In the genomic region with DNA sequence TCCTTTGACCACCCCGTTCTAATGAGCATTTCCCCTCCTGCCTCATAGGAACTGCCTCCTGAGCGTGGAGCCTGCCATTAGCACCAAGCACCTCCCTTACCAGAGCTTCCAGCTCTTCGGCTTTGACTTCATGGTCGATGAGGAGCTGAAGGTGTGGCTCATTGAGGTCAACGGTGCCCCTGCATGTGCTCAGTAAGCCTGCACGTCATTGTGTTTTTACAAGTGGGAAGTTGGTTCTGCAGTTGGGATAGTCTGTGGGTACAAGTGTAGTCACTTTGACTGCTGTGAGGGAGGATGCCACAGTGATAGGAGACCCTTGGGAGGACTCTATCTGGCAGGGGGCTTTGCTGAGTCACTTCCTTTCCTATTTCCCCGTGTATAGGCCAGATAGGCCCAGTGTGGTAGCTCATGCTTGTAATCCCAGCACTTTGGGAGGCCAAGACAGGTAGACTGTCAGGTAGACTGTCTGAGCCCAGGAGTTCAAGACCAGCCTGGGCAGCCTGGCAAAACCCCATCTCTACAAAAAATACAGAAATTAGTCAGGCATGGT, we compare ENCODE assay signal across 1 cellular context.
TF ChIP-seq lines count a peak whose summit lies in the region.

No MANE protein-coding gene starts in this region.

TF ChIP-seq in K562, 482 proteins besides CTCF, POLR2A, EP300 and RAD21 (continued from another document):
- TF ChIP-seq, protein P1, sequence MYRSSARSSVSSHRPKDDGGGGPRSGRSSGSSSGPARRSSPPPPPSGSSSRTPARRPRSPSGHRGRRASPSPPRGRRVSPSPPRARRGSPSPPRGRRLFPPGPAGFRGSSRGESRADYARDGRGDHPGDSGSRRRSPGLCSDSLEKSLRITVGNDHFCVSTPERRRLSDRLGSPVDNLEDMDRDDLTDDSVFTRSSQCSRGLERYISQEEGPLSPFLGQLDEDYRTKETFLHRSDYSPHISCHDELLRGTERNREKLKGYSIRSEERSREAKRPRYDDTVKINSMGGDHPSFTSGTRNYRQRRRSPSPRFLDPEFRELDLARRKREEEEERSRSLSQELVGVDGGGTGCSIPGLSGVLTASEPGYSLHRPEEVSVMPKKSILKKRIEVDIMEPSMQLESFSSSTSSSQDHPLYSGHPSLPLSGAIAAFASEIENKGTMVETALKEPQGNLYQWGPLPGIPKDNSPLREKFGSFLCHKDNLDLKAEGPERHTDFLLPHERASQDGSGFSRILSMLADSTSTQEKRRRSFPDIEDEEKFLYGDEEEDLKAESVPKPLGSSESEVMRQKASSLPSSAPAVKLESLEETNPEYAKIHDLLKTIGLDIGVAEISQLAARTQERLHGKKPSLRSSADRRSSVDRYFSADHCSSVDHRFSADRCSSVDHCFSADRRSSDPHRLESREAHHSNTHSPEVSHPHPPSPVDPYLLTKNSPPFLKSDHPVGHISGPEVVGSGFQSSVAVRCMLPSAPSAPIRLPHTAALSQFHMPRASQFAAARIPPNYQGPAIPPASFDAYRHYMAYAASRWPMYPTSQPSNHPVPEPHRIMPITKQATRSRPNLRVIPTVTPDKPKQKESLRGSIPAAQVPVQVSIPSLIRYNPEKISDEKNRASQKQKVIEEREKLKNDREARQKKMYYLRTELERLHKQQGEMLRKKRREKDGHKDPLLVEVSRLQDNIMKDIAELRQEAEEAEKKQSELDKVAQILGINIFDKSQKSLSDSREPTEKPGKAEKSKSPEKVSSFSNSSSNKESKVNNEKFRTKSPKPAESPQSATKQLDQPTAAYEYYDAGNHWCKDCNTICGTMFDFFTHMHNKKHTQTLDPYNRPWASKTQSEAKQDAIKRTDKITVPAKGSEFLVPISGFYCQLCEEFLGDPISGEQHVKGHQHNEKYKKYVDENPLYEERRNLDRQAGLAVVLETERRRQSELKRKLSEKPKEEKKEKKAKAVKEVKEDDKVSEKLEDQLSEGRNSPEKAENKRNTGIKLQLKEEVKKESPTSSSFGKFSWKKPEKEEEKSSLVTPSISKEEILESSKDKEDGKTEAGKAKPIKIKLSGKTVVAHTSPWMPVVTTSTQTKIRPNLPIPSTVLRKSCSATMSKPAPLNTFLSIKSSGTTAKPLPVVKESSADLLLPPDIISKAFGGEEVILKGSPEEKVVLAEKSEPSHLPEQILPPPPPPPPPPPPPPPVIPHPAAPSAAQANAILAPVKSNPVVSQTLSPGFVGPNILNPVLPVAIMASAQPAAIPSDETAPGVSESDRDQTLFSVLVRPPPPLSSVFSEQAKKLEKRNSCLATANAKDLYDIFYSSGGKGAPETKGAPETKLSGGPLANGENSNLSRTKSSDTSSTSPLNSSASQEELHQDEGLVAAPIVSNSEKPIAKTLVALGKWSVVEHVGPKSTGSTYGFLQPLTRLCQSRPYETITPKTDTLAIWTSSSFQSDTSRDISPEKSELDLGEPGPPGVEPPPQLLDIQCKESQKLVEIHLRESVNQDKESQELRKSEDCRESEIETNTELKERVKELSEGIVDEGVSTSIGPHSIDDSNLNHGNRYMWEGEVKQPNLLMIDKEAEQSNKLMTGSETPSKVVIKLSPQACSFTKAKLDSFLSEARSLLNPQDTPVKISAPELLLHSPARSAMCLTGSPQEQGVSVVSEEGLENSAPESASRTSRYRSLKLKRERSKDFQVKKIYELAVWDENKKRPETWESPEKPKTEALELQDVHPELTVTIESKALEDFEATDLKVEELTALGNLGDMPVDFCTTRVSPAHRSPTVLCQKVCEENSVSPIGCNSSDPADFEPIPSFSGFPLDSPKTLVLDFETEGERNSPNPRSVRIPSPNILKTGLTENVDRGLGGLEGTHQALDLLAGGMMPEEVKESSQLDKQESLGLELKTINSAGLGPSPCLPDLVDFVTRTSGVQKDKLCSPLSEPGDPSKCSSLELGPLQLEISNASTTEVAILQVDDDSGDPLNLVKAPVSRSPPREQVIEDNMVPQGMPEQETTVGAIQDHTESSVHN (IDR thresholded peaks at IDR 0.05; ENCODE audit: borderline replicate concordance in 1 of 2, low read depth in 1 of 2), result no peak
- TF ChIP-seq, protein P2, sequence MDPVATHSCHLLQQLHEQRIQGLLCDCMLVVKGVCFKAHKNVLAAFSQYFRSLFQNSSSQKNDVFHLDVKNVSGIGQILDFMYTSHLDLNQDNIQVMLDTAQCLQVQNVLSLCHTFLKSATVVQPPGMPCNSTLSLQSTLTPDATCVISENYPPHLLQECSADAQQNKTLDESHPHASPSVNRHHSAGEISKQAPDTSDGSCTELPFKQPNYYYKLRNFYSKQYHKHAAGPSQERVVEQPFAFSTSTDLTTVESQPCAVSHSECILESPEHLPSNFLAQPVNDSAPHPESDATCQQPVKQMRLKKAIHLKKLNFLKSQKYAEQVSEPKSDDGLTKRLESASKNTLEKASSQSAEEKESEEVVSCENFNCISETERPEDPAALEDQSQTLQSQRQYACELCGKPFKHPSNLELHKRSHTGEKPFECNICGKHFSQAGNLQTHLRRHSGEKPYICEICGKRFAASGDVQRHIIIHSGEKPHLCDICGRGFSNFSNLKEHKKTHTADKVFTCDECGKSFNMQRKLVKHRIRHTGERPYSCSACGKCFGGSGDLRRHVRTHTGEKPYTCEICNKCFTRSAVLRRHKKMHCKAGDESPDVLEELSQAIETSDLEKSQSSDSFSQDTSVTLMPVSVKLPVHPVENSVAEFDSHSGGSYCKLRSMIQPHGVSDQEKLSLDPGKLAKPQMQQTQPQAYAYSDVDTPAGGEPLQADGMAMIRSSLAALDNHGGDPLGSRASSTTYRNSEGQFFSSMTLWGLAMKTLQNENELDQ (CRISPR knock-in tag; IDR thresholded peaks at IDR 0.05; ENCODE audit: borderline replicate concordance), result no peak
- TF ChIP-seq NONO (IDR thresholded peaks at IDR 0.05; ENCODE audit: low read depth in 2 of 2, low read length in 1 of 2) (no peak), CREB1 (IDR thresholded peaks at IDR 0.05) (no peak), CREB1 (CRISPR knock-in tag; IDR thresholded peaks at IDR 0.05) (no peak), MCM7 (IDR thresholded peaks at IDR 0.05) (no peak), FOXJ3 (CRISPR knock-in tag; IDR thresholded peaks at IDR 0.05) (no peak), ARID1B (IDR thresholded peaks at IDR 0.05) (0 out of 2 replicates have a peak, but pooled peaks have one; percentile 11), ZBTB7A (IDR thresholded peaks at IDR 0.05; ENCODE audit: borderline replicate concordance, control insufficient read depth, low read depth, low read length) (peak; percentile 79), CAMTA2 (CRISPR knock-in tag; conservative IDR thresholded peaks at IDR 0.05) (no peak), NFE2L1 (tag; IDR thresholded peaks at IDR 0.05; ENCODE audit: borderline replicate concordance, low read depth) (no peak), GTF2F1 (IDR thresholded peaks at IDR 0.05; ENCODE audit: low read depth, low read length) (no peak), ZC3H11A (IDR thresholded peaks at IDR 0.05; ENCODE audit: low read depth, low read length) (no peak)
- TF ChIP-seq, protein P3, sequence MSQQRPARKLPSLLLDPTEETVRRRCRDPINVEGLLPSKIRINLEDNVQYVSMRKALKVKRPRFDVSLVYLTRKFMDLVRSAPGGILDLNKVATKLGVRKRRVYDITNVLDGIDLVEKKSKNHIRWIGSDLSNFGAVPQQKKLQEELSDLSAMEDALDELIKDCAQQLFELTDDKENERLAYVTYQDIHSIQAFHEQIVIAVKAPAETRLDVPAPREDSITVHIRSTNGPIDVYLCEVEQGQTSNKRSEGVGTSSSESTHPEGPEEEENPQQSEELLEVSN (IDR thresholded peaks at IDR 0.05; ENCODE audit: borderline replicate concordance in 1 of 2, extremely low read depth in 1 of 2, insufficient read depth in 1 of 2, insufficient read length in 1 of 2, low read depth in 1 of 2, low read length in 1 of 2, poor library complexity in 1 of 2, severe bottlenecking in 1 of 2), result peak in 1 of 2 experiments; percentile 15
